1 cellular context compared by ENCODE assay signal in the genomic region with DNA sequence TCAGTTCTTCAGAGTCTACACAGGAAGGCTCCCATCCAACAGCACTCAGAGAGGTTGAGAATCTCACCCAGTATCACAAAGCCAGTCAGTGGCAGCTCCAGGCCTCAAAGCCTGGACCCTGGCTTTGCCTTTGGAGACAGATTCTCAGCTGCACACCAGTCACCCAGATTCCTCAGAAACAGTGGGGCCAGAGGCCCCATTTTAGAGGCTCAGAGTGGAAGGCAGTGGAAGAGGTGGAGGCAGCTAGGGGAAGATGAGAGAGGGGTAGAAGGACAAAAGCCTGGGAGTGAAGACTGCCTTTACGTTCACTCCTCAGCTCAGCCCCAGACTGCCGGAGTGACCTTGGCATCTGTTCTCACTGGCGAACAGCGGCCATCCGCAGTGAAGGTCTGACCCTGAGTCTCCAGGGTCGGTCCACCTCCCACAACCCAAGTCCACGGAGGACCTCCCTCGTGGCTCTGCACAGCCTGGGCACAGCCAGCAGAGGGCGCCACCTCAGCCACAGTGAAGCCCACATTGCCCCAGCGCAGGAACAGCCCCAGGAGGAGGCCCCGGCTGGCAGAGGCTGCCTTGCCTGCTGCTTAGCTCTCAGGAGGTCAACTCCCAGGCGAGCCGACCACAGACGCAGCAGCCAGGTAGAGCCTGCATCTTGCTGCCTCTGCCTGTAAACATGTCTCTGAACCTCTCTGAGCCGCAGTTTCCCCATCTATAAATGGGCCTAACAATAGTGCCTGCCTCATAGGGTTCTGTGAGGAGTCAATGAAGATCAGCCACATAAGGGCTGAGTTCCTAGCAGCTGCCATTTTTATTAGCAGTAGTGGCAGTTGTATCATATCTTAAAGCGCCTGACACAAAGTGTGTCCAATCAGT.
TF ChIP-seq lines count a peak whose summit lies in the region.

No MANE protein-coding gene starts in this region.

TF ChIP-seq in H1, 55 proteins besides CTCF, POLR2A, EP300 and RAD21:
- TF ChIP-seq CBX5 (IDR thresholded peaks at IDR 0.05; ENCODE audit: low read depth, low read length) = no peak
- TF ChIP-seq SRF (IDR thresholded peaks at IDR 0.05; ENCODE audit: low read depth, low read length) = no peak
- TF ChIP-seq, protein P1, sequence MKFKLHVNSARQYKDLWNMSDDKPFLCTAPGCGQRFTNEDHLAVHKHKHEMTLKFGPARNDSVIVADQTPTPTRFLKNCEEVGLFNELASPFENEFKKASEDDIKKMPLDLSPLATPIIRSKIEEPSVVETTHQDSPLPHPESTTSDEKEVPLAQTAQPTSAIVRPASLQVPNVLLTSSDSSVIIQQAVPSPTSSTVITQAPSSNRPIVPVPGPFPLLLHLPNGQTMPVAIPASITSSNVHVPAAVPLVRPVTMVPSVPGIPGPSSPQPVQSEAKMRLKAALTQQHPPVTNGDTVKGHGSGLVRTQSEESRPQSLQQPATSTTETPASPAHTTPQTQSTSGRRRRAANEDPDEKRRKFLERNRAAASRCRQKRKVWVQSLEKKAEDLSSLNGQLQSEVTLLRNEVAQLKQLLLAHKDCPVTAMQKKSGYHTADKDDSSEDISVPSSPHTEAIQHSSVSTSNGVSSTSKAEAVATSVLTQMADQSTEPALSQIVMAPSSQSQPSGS (IDR thresholded peaks at IDR 0.05; ENCODE audit: low read length) = no peak
- TF ChIP-seq CHD2 (IDR thresholded peaks at IDR 0.05; ENCODE audit: low read length) = no peak
- no peak for TF ChIP-seq KDM4A (IDR thresholded peaks at IDR 0.05; ENCODE audit: low read depth, low read length, severe bottlenecking)
- no peak for TF ChIP-seq POU5F1 (IDR thresholded peaks at IDR 0.05; ENCODE audit: low read depth, low read length)
- no peak for TF ChIP-seq BRCA1 (IDR thresholded peaks at IDR 0.05; ENCODE audit: low read depth, low read length)
- TF ChIP-seq SIN3A (conservative IDR thresholded peaks at IDR 0.05 in 1 of 2, IDR thresholded peaks at IDR 0.05 in 1 of 2; ENCODE audit: low read depth in 1 of 2, low read length in 2 of 2) = no peak
- TF ChIP-seq GTF2F1 (IDR thresholded peaks at IDR 0.05; ENCODE audit: borderline replicate concordance, low read depth, low read length) = no peak
- peak; percentile 40; the same call in 1 of the 2 replicates for TF ChIP-seq SUZ12 (IDR thresholded peaks at IDR 0.05; ENCODE audit: low read length)
- no peak for TF ChIP-seq SAP30 (IDR thresholded peaks at IDR 0.05; ENCODE audit: insufficient read depth, insufficient replicate concordance, low read length)
- TF ChIP-seq, protein P2, sequence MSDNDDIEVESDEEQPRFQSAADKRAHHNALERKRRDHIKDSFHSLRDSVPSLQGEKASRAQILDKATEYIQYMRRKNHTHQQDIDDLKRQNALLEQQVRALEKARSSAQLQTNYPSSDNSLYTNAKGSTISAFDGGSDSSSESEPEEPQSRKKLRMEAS (IDR thresholded peaks at IDR 0.05) = peak; percentile 76; the same call in 1 of the 2 replicates
- TF ChIP-seq SP1 (IDR thresholded peaks at IDR 0.05; ENCODE audit: low read depth, low read length) = no peak
- no peak for TF ChIP-seq TAF7 (optimal IDR thresholded peaks at IDR 0.05; ENCODE audit: borderline replicate concordance, low read depth, low read length)
- no peak for TF ChIP-seq JUN (IDR thresholded peaks at IDR 0.05; ENCODE audit: low read depth, low read length)
- no peak; the same call in 1 of the 2 replicates for TF ChIP-seq CREB1 (IDR thresholded peaks at IDR 0.05)
- peak; percentile 85 for TF ChIP-seq BACH1 (IDR thresholded peaks at IDR 0.05; ENCODE audit: low read length)
- TF ChIP-seq TAF1 (IDR thresholded peaks at IDR 0.05; ENCODE audit: low read depth, low read length) = no peak
- TF ChIP-seq, protein P3, sequence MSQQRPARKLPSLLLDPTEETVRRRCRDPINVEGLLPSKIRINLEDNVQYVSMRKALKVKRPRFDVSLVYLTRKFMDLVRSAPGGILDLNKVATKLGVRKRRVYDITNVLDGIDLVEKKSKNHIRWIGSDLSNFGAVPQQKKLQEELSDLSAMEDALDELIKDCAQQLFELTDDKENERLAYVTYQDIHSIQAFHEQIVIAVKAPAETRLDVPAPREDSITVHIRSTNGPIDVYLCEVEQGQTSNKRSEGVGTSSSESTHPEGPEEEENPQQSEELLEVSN (IDR thresholded peaks at IDR 0.05) = no peak
- no peak for TF ChIP-seq EZH2 (IDR thresholded peaks at IDR 0.05; ENCODE audit: low read depth, low read length, severe bottlenecking)
- peak; percentile 67; the same call in 1 of the 2 replicates for TF ChIP-seq KDM1A (IDR thresholded peaks at IDR 0.05; ENCODE audit: borderline replicate concordance, low read length)
- TF ChIP-seq HDAC2 (IDR thresholded peaks at IDR 0.05; ENCODE audit: borderline replicate concordance in 1 of 2, low read depth in 2 of 2, low read length in 2 of 2) = peak in 1 of 2 experiments; percentile 70; a peak in 1 of 4 replicates
- no peak for TF ChIP-seq SIX5 (IDR thresholded peaks at IDR 0.05; ENCODE audit: low read depth, low read length)
- no peak for TF ChIP-seq TBP (IDR thresholded peaks at IDR 0.05; ENCODE audit: low read depth, low read length)
- peak; percentile 66; the same call in 1 of the 2 replicates for TF ChIP-seq YY1 (IDR thresholded peaks at IDR 0.05; ENCODE audit: low read depth, low read length)
- no peak for TF ChIP-seq CEBPB (IDR thresholded peaks at IDR 0.05; ENCODE audit: low read depth, low read length)
- no peak for TF ChIP-seq EGR1 (IDR thresholded peaks at IDR 0.05; ENCODE audit: borderline replicate concordance, low read depth, low read length)
- no peak for TF ChIP-seq TEAD4 (IDR thresholded peaks at IDR 0.05; ENCODE audit: low read depth, low read length)
- no peak for TF ChIP-seq NANOG (IDR thresholded peaks at IDR 0.05; ENCODE audit: insufficient read depth, low read depth, low read length, poor library complexity, severe bottlenecking)
- TF ChIP-seq SP2 (IDR thresholded peaks at IDR 0.05; ENCODE audit: low read length) = no peak
- TF ChIP-seq, protein P4, sequence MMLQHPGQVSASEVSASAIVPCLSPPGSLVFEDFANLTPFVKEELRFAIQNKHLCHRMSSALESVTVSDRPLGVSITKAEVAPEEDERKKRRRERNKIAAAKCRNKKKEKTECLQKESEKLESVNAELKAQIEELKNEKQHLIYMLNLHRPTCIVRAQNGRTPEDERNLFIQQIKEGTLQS (IDR thresholded peaks at IDR 0.05; ENCODE audit: insufficient read depth, low read depth, low read length) = no peak
- TF ChIP-seq NRF1 (IDR thresholded peaks at IDR 0.05; ENCODE audit: low read depth, low read length) = no peak
- TF ChIP-seq ZNF274 (IDR thresholded peaks at IDR 0.05; ENCODE audit: borderline replicate concordance, extremely low read depth, low read length) = no peak
- TF ChIP-seq JUND (IDR thresholded peaks at IDR 0.05; ENCODE audit: low read length) = no peak
- no peak for TF ChIP-seq RFX5 (IDR thresholded peaks at IDR 0.05; ENCODE audit: borderline replicate concordance, low read depth, low read length)
- TF ChIP-seq GABPA (IDR thresholded peaks at IDR 0.05; ENCODE audit: borderline replicate concordance, insufficient read depth, low read length) = peak; percentile 20; the same call in 1 of the 2 replicates
- no peak for TF ChIP-seq CTBP2 (IDR thresholded peaks at IDR 0.05; ENCODE audit: borderline replicate concordance, insufficient read depth, insufficient read length, low read length)
- TF ChIP-seq KDM5A (IDR thresholded peaks at IDR 0.05; ENCODE audit: low read length) = no peak
- TF ChIP-seq, protein P5, sequence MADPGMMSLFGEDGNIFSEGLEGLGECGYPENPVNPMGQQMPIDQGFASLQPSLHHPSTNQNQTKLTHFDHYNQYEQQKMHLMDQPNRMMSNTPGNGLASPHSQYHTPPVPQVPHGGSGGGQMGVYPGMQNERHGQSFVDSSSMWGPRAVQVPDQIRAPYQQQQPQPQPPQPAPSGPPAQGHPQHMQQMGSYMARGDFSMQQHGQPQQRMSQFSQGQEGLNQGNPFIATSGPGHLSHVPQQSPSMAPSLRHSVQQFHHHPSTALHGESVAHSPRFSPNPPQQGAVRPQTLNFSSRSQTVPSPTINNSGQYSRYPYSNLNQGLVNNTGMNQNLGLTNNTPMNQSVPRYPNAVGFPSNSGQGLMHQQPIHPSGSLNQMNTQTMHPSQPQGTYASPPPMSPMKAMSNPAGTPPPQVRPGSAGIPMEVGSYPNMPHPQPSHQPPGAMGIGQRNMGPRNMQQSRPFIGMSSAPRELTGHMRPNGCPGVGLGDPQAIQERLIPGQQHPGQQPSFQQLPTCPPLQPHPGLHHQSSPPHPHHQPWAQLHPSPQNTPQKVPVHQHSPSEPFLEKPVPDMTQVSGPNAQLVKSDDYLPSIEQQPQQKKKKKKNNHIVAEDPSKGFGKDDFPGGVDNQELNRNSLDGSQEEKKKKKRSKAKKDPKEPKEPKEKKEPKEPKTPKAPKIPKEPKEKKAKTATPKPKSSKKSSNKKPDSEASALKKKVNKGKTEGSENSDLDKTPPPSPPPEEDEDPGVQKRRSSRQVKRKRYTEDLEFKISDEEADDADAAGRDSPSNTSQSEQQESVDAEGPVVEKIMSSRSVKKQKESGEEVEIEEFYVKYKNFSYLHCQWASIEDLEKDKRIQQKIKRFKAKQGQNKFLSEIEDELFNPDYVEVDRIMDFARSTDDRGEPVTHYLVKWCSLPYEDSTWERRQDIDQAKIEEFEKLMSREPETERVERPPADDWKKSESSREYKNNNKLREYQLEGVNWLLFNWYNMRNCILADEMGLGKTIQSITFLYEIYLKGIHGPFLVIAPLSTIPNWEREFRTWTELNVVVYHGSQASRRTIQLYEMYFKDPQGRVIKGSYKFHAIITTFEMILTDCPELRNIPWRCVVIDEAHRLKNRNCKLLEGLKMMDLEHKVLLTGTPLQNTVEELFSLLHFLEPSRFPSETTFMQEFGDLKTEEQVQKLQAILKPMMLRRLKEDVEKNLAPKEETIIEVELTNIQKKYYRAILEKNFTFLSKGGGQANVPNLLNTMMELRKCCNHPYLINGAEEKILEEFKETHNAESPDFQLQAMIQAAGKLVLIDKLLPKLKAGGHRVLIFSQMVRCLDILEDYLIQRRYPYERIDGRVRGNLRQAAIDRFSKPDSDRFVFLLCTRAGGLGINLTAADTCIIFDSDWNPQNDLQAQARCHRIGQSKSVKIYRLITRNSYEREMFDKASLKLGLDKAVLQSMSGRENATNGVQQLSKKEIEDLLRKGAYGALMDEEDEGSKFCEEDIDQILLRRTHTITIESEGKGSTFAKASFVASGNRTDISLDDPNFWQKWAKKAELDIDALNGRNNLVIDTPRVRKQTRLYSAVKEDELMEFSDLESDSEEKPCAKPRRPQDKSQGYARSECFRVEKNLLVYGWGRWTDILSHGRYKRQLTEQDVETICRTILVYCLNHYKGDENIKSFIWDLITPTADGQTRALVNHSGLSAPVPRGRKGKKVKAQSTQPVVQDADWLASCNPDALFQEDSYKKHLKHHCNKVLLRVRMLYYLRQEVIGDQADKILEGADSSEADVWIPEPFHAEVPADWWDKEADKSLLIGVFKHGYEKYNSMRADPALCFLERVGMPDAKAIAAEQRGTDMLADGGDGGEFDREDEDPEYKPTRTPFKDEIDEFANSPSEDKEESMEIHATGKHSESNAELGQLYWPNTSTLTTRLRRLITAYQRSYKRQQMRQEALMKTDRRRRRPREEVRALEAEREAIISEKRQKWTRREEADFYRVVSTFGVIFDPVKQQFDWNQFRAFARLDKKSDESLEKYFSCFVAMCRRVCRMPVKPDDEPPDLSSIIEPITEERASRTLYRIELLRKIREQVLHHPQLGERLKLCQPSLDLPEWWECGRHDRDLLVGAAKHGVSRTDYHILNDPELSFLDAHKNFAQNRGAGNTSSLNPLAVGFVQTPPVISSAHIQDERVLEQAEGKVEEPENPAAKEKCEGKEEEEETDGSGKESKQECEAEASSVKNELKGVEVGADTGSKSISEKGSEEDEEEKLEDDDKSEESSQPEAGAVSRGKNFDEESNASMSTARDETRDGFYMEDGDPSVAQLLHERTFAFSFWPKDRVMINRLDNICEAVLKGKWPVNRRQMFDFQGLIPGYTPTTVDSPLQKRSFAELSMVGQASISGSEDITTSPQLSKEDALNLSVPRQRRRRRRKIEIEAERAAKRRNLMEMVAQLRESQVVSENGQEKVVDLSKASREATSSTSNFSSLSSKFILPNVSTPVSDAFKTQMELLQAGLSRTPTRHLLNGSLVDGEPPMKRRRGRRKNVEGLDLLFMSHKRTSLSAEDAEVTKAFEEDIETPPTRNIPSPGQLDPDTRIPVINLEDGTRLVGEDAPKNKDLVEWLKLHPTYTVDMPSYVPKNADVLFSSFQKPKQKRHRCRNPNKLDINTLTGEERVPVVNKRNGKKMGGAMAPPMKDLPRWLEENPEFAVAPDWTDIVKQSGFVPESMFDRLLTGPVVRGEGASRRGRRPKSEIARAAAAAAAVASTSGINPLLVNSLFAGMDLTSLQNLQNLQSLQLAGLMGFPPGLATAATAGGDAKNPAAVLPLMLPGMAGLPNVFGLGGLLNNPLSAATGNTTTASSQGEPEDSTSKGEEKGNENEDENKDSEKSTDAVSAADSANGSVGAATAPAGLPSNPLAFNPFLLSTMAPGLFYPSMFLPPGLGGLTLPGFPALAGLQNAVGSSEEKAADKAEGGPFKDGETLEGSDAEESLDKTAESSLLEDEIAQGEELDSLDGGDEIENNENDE (IDR thresholded peaks at IDR 0.05; ENCODE audit: insufficient replicate concordance, low read length) = no peak
- TF ChIP-seq, protein P6, sequence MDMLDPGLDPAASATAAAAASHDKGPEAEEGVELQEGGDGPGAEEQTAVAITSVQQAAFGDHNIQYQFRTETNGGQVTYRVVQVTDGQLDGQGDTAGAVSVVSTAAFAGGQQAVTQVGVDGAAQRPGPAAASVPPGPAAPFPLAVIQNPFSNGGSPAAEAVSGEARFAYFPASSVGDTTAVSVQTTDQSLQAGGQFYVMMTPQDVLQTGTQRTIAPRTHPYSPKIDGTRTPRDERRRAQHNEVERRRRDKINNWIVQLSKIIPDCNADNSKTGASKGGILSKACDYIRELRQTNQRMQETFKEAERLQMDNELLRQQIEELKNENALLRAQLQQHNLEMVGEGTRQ (IDR thresholded peaks at IDR 0.05; ENCODE audit: low read length) = no peak
- TF ChIP-seq MAFK (IDR thresholded peaks at IDR 0.05; ENCODE audit: low read depth, low read length) = no peak
- TF ChIP-seq TCF12 (IDR thresholded peaks at IDR 0.05; ENCODE audit: low read depth, low read length) = no peak
- TF ChIP-seq RBBP5 (IDR thresholded peaks at IDR 0.05; ENCODE audit: borderline replicate concordance, low read depth, low read length) = no peak
- TF ChIP-seq SIRT6 (IDR thresholded peaks at IDR 0.05; ENCODE audit: low read length) = no peak
- TF ChIP-seq PHF8 (conservative IDR thresholded peaks at IDR 0.05; ENCODE audit: low read depth, low read length) = no peak
- no peak for TF ChIP-seq RNF2 (IDR thresholded peaks at IDR 0.05; ENCODE audit: borderline replicate concordance, low read depth, low read length, missing control alignments, poor library complexity, severe bottlenecking)
- TF ChIP-seq POLR2AphosphoS5 (IDR thresholded peaks at IDR 0.05; ENCODE audit: low read depth, low read length) = no peak
